Comparison of ENCODE assay signal across 8 cellular contexts in genomic region chr1:37255111-37255795, GRCh38.
A peak's percentile ranks its signal among the peaks of the same experiment; 100 is the strongest.
DNase-seq lines count a peak whose midpoint lies in the region; ATAC-seq, FAIRE-seq and TF ChIP-seq lines count a peak whose summit lies in the region.

No MANE protein-coding gene starts in this region.

- H3K36me3 ChIP-seq in HAP-1 (replicated peaks), result no peaks in the 10 kb centered on the region
- H3K36me3 ChIP-seq in small intestine (ENCODE audit: control insufficient read depth in 2 of 2, insufficient read depth in 2 of 2, low read length in 2 of 2), result no peaks in the 10 kb centered on the region

- DNase-seq in AG20443 (ENCODE audit: low spot score) (peak; percentile 34), HAP-1 (ENCODE audit: low spot score in 2 of 2) (peak; percentile 35 to 81), SW480 (ENCODE audit: low spot score) (peak; percentile 35), iPS DF 4.7 (ENCODE audit: extremely low read depth, low spot score) (peak; percentile 80), H54 (ENCODE audit: insufficient read length, low spot score) (no peak), small intestine (no peak), posterior vena cava (ENCODE audit: low spot score) (no peak)

- FAIRE-seq in H54 (lab: Jason Lieb, UNC) (no peak), small intestine (lab: Jason Lieb, UNC) (no peak)

- 15 to 21% (median 18%) methylated on average over 24 of the region's 24 CpGs for WGBS in small intestine, 3 donors

- H3K4me1 ChIP-seq in HAP-1 (no peaks in the 10 kb centered on the region), small intestine (ENCODE audit: control insufficient read depth in 2 of 2, insufficient read depth in 1 of 2, low read depth in 1 of 2, low read length in 1 of 2) (no peaks in the 10 kb centered on the region)

- no peak overlapping the region for H3K27ac ChIP-seq in small intestine (ENCODE audit: low read depth in 1 of 2, low read length in 1 of 2)

- H3K9me3 ChIP-seq in HAP-1, result no peaks in the 10 kb centered on the region
- no peaks in the 10 kb centered on the region for H3K9me3 ChIP-seq in small intestine (ENCODE audit: control insufficient read depth, low read depth)

- in situ Hi-C loops in HAP-1 (cut with MboI; ENCODE audit: low sequenced_read_pairs), result no loop called here

- ATAC-seq in HG02970 (IDR thresholded peaks at IDR 0.05; ENCODE audit: low FRiP score, unreplicated experiment), result no peak

- TF ChIP-seq POLR2A in H54 (IDR thresholded peaks at IDR 0.05; ENCODE audit: low read depth, low read length), result no peak

- H3K27me3 ChIP-seq in HAP-1 (ENCODE audit: low read depth) (no peaks in the 10 kb centered on the region; the same call in 1 of the 2 replicates), small intestine (ENCODE audit: control insufficient read depth in 2 of 2, insufficient read depth in 2 of 2, low read length in 2 of 2) (no peaks in the 10 kb centered on the region)

- intact Hi-C loops in posterior vena cava (cut with DNase I), result no loop called here

- no peak overlapping the region for H3K4me3 ChIP-seq in HAP-1
- no peak overlapping the region for H3K4me3 ChIP-seq in small intestine (ENCODE audit: low read depth in 1 of 2, low read length in 2 of 2)

Comparison
In these comparisons a context has a peak if more than half of its experiments do, and no peak if none do; other contexts are left out.
1. DNase-seq: peak in AG20443 (single experiment), HAP-1 (2 of 2), SW480 (single experiment) and iPS DF 4.7 (single experiment); none in H54 (single experiment), small intestine (single experiment) and posterior vena cava (single experiment).